Comparison of ENCODE assay signal across 12 cellular contexts in genomic region chrX:97909245-97909644, GRCh38.
DNase-seq lines count a peak whose midpoint lies in the region; ATAC-seq, FAIRE-seq and TF ChIP-seq lines count a peak whose summit lies in the region.
"Had no signal": no experiment of that assay in that cellular context is flagged by ENCODE, and none has a peak within 500 bp of the region (broad histone marks: within the 10 kb centered on the region; RNA-seq: fewer than 3 reads in every experiment).

No MANE protein-coding gene starts in this region.

- DNase-seq in GM12892 (ENCODE audit: insufficient read length) (peak; percentile 2), MV-4-11 (lab: John Stamatoyannopoulos, UW) (peak; percentile 88), H4 (ENCODE audit: low spot score) (no peak), anterior cingulate cortex (lab: John Stamatoyannopoulos, UW) (no peak), NCI-H187 (lab: John Stamatoyannopoulos, UW) (no peak)
- no peak for DNase-seq in stimulated activated CD4-positive, alpha-beta T cell treated with anti-CD3 and anti-CD28 coated beads, Interleukin-2, amount 100 ng/mL, for 24 hours
- DNase-seq: aorta, naive B cell, NCI-H2081 treated with DMSO at 0.1 percent for 48 hours had no signal

- TF ChIP-seq POLR2A in GM12892 (IDR thresholded peaks at IDR 0.05; ENCODE audit: low read depth, low read length) = no peak

- FAIRE-seq in GM12892 (lab: Jason Lieb, UNC) = no peak
- FAIRE-seq: G401.6 had no signal

- ATAC-seq in GM19468 (IDR thresholded peaks at IDR 0.05; ENCODE audit: extremely low read depth, unreplicated experiment) = peak; percentile 93
- ATAC-seq in HG03025 (IDR thresholded peaks at IDR 0.05; ENCODE audit: low FRiP score, unreplicated experiment) = peak; percentile 94

Comparison
In these comparisons a context has a peak if more than half of its experiments do, and no peak if none do; other contexts are left out.
1. DNase-seq: peak in GM12892 (single experiment) and MV-4-11 (single experiment); none in stimulated activated CD4-positive, alpha-beta T cell treated with anti-CD3 and anti-CD28 coated beads, Interleukin-2, amount 100 ng/mL, for 24 hours (0 of 2), H4 (single experiment), anterior cingulate cortex (0 of 58) and NCI-H187 (0 of 2).